Comparison of ENCODE assay signal across 9 cellular contexts in the genomic region with DNA sequence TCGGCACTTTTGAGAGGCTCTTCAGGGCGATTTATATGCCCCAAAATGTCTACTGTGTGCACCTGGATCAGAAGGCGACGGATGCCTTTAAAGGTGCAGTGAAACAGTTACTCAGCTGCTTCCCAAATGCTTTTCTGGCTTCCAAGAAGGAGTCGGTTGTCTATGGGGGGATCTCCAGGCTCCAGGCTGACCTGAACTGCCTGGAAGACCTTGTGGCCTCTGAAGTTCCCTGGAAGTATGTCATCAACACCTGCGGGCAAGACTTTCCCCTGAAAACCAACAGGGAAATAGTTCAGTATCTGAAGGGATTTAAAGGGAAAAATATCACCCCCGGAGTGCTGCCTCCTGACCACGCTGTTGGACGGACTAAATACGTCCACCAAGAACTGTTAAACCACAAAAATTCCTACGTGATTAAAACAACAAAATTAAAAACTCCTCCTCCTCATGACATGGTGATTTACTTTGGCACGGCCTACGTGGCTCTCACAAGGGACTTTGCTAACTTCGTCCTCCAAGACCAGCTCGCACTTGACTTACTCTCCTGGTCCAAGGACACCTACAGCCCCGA. TPM values are rescaled to one million over a fixed set of nuclear protein-coding genes. Genes with fewer than 3 reads are reported as not detected.
A peak's percentile ranks its signal among the peaks of the same experiment; 100 is the strongest.
DNase-seq lines count a peak whose midpoint lies in the region; ATAC-seq and TF ChIP-seq lines count a peak whose summit lies in the region.
"Had no signal": no experiment of that assay in that cellular context is flagged by ENCODE, and none has a peak within 500 bp of the region (broad histone marks: within the 10 kb centered on the region; RNA-seq: fewer than 3 reads in every experiment).

No MANE protein-coding gene starts in this region.

- H3K27ac ChIP-seq in lower lobe of right lung: peak overlapping the region; percentile 86

- no peaks in the 10 kb centered on the region for H3K36me3 ChIP-seq in lower lobe of right lung

- TF ChIP-seq CTCF in lower lobe of right lung (IDR thresholded peaks at IDR 0.05) (no peak), type B pancreatic cell (conservative IDR thresholded peaks at IDR 0.05) (no peak)

- peak overlapping the region; percentile 89 for H3K4me3 Mint-ChIP-seq in activated T-cell treated with anti-CD3 and anti-CD28 coated beads, Interleukin-2, amount 50 U/mL, for 4 hours
- peak overlapping the region; percentile 93 for H3K4me3 Mint-ChIP-seq in activated naive CD8-positive, alpha-beta T cell
- peak overlapping the region; percentile 83 for H3K4me3 Mint-ChIP-seq in type B pancreatic cell

- H3K4me1 Mint-ChIP-seq in activated T-cell treated with anti-CD3 and anti-CD28 coated beads, Interleukin-2, amount 50 U/mL, for 4 hours (ENCODE audit: low read depth): peaks cover 51% of the 10 kb centered on the region
- peaks cover 57% of the 10 kb centered on the region for H3K4me1 Mint-ChIP-seq in activated naive CD8-positive, alpha-beta T cell (ENCODE audit: low read depth)
- H3K4me1 Mint-ChIP-seq in type B pancreatic cell (ENCODE audit: unreplicated experiment): no peaks in the 10 kb centered on the region

- peak overlapping the region; percentile 85 for H3K27ac Mint-ChIP-seq in activated naive CD8-positive, alpha-beta T cell
- no peak overlapping the region for H3K27ac Mint-ChIP-seq in type B pancreatic cell

- H3K36me3 Mint-ChIP-seq in activated T-cell treated with anti-CD3 and anti-CD28 coated beads, Interleukin-2, amount 50 U/mL, for 4 hours (ENCODE audit: insufficient read depth): no peaks in the 10 kb centered on the region
- H3K36me3 Mint-ChIP-seq in activated naive CD8-positive, alpha-beta T cell: peaks cover 7% of the 10 kb centered on the region
- H3K36me3 Mint-ChIP-seq in type B pancreatic cell: no peaks in the 10 kb centered on the region

- H3K4me3 ChIP-seq in lower lobe of right lung: peak overlapping the region; percentile 55

- no peak for ATAC-seq in activated T-cell treated with anti-CD3 and anti-CD28 coated beads, Interleukin-2, amount 50 U/mL, for 4 hours
- ATAC-seq in lower lobe of right lung: peak; percentile 74 to 81
- ATAC-seq in GM19452 (IDR thresholded peaks at IDR 0.05; ENCODE audit: unreplicated experiment): no peak
- ATAC-seq in GM21360 (IDR thresholded peaks at IDR 0.05; ENCODE audit: unreplicated experiment): no peak

- H3K27me3 Mint-ChIP-seq in activated T-cell treated with anti-CD3 and anti-CD28 coated beads, Interleukin-2, amount 50 U/mL, for 4 hours (ENCODE audit: low read depth): no peaks in the 10 kb centered on the region
- H3K27me3 Mint-ChIP-seq in activated naive CD8-positive, alpha-beta T cell: peaks cover 1% of the 10 kb centered on the region
- no peaks in the 10 kb centered on the region for H3K27me3 Mint-ChIP-seq in type B pancreatic cell

- no peaks in the 10 kb centered on the region for H3K9me3 Mint-ChIP-seq in activated T-cell treated with anti-CD3 and anti-CD28 coated beads, Interleukin-2, amount 50 U/mL, for 4 hours
- H3K9me3 Mint-ChIP-seq in activated naive CD8-positive, alpha-beta T cell (ENCODE audit: low read depth): no peaks in the 10 kb centered on the region
- no peaks in the 10 kb centered on the region for H3K9me3 Mint-ChIP-seq in type B pancreatic cell

- H3K9me3 ChIP-seq in lower lobe of right lung: no peaks in the 10 kb centered on the region

- DNase-seq in activated T-cell treated with anti-CD3 and anti-CD28 coated beads, Interleukin-2, amount 50 U/mL, for 4 hours: no peak
- DNase-seq in activated T-cell treated with anti-CD3 and anti-CD28 coated beads, Interleukin-2, amount 50 U/mL, for 1 hour: no peak
- DNase-seq in lower lobe of right lung (peak; percentile 53), type B pancreatic cell (ENCODE audit: extremely low spot score, unreplicated experiment) (no peak), NCI-H345 (lab: John Stamatoyannopoulos, UW) (no peak)
- DNase-seq: NCI-H2081 had no signal

- no peaks in the 10 kb centered on the region for H3K27me3 ChIP-seq in lower lobe of right lung (ENCODE audit: low read depth)

- H3K4me1 ChIP-seq in lower lobe of right lung: peaks cover 50% of the 10 kb centered on the region

- intact Hi-C loops in lower lobe of right lung (cut with DNase I): no loop called here

RNA-seq across cellular contexts. Expression of gene GCNT2, which starts 8.2 kb away (rescaled TPM):
- total RNA-seq in activated T-cell treated with anti-CD3 and anti-CD28 coated beads, Interleukin-2, amount 50 U/mL, for 4 hours: under 1 TPM; 0.71 to 0.92 (median 0.78) TPM
- total RNA-seq in lower lobe of right lung (32.2 TPM), type B pancreatic cell (ENCODE audit: low replicate concordance) (21.2 and 21.6 TPM in 2 replicates)

Comparison
In these comparisons a context has a peak if more than half of its experiments do, and no peak if none do; other contexts are left out.
1. ATAC-seq: peak in lower lobe of right lung (2 of 2); none in activated T-cell treated with anti-CD3 and anti-CD28 coated beads, Interleukin-2, amount 50 U/mL, for 4 hours (0 of 2), GM19452 (single experiment) and GM21360 (single experiment).
2. RNA of gene GCNT2, which starts 8.2 kb away (total RNA-seq): 32.2 TPM in lower lobe of right lung (single experiment) and 21.2 to 21.6 TPM in type B pancreatic cell; 0.71 to 0.92 TPM in activated T-cell treated with anti-CD3 and anti-CD28 coated beads, Interleukin-2, amount 50 U/mL, for 4 hours; every median in the first group is over 10 times any median in the second.
3. Peak in every context shown above with its lines, with median percentiles within 50 percentile points of each other: H3K4me3 Mint-ChIP-seq.